Comparison of ENCODE assay signal across 1 cellular context in the genomic region with DNA sequence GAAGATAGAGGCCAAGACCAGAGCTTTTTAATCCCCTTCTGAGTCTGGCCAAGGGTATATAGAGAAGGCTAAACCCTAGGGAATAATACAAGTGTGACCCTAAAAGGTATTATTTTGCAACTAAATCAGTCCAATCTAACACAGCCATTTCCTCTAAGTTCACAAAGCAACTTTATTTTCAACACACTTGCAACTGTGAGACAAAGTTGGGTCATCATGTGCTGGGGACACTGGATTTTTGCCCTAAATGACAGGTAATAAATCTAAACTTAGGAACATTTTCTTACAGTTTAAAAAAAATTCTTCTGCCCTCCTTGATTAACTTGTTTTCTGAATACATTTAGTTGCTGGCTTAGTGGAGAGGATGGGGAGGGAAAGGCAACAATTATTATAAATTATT.
TF ChIP-seq lines count a peak whose summit lies in the region.

No MANE protein-coding gene starts in this region.

TF ChIP-seq in WTC11, 78 proteins besides CTCF, POLR2A, EP300 and RAD21 (continued from another document):
- TF ChIP-seq, protein P1, sequence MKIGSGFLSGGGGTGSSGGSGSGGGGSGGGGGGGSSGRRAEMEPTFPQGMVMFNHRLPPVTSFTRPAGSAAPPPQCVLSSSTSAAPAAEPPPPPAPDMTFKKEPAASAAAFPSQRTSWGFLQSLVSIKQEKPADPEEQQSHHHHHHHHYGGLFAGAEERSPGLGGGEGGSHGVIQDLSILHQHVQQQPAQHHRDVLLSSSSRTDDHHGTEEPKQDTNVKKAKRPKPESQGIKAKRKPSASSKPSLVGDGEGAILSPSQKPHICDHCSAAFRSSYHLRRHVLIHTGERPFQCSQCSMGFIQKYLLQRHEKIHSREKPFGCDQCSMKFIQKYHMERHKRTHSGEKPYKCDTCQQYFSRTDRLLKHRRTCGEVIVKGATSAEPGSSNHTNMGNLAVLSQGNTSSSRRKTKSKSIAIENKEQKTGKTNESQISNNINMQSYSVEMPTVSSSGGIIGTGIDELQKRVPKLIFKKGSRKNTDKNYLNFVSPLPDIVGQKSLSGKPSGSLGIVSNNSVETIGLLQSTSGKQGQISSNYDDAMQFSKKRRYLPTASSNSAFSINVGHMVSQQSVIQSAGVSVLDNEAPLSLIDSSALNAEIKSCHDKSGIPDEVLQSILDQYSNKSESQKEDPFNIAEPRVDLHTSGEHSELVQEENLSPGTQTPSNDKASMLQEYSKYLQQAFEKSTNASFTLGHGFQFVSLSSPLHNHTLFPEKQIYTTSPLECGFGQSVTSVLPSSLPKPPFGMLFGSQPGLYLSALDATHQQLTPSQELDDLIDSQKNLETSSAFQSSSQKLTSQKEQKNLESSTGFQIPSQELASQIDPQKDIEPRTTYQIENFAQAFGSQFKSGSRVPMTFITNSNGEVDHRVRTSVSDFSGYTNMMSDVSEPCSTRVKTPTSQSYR (CRISPR knock-in tag; IDR thresholded peaks at IDR 0.05), result no peak
- TF ChIP-seq TEAD4 (CRISPR knock-in tag; IDR thresholded peaks at IDR 0.05) (no peak), TP53 (CRISPR knock-in tag; IDR thresholded peaks at IDR 0.05) (no peak)
